ENCODE assay signal across 8 cellular contexts in the genomic region with DNA sequence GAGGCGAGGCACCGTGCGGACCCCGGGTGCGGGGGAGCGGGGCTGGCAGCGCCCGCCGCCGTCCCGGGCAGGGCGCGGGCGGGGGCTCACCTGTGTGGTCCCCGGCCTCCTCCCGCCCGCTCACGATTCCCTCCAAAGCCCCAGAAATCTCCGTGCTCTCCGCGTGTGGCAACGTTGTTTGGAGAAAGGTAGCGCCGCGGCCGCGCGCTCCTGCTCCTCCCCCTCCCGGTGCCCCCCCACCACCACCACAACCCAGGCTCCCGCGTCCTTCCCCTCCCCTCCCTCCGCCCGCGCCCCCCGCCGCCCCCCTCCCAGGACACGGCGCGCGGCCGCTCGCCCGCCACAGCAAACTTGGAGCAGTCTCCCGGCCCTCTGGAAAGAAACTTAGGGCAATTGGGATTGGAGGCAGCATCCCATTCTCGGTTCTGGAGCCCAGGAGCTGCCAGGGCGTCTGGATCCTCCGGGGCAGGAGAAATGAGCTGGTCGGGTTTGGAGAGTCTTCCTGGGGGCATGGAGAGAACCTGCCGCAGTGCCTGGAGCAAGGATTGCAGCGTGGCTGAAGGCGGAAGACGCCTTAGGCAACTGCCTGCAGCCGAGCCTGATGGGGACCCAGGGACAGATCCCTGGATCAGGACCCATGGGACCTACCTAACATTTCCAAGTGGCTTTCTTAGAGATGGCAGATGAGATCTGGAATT. TPM values are rescaled to one million over a fixed set of nuclear protein-coding genes. Genes with fewer than 3 reads are reported as not detected.
DNase-seq lines count a peak whose midpoint lies in the region; ATAC-seq and TF ChIP-seq lines count a peak whose summit lies in the region.

No MANE protein-coding gene starts in this region.

- peaks cover 8% of the 10 kb centered on the region for H3K9me3 Mint-ChIP-seq in activated CD8-positive, alpha-beta T cell treated with anti-CD3 and anti-CD28 coated beads, Interleukin-2, amount 10 ng/mL, durations not matched to agents 7 days and 5 days (ENCODE audit: insufficient read depth)

- ATAC-seq in activated CD8-positive, alpha-beta T cell treated with anti-CD3 and anti-CD28 coated beads, Interleukin-2, amount 10 ng/mL, durations not matched to agents 7 days and 5 days: no peak
- peak; percentile 10 for ATAC-seq in mucosa of descending colon

- intact Hi-C loops in mucosa of descending colon (cut with DNase I, micrococcal nuclease): no loop called here

- H3K4me3 ChIP-seq in epithelial cell of proximal tubule (ENCODE audit: low read depth, low read length): peak overlapping the region; percentile 84
- H3K4me3 ChIP-seq in mucosa of descending colon: peak overlapping the region; percentile 97
- H3K4me3 ChIP-seq in thymus (ENCODE audit: low read length): peak overlapping the region; percentile 93

- H3K9me3 ChIP-seq in mucosa of descending colon: no peaks in the 10 kb centered on the region
- no peaks in the 10 kb centered on the region for H3K9me3 ChIP-seq in thymus (ENCODE audit: control insufficient read depth)

- CTCF ChIA-PET in activated CD8-positive, alpha-beta T cell treated with anti-CD3 and anti-CD28 coated beads, Interleukin-2, amount 10 ng/mL, durations not matched to agents 7 days and 5 days (lab: Charles Lee): interaction anchor here (1.4 to 5.1 kb wide), 3 partner anchors 345 to 595 kb away, joined by 3 to 47 read pairs (median 42); no protein-coding TSS in a partner anchor

- 2% methylated on average over 52 of the region's 53 CpGs for WGBS in thymus

- H3K4me1 Mint-ChIP-seq in activated CD8-positive, alpha-beta T cell treated with anti-CD3 and anti-CD28 coated beads, Interleukin-2, amount 10 ng/mL, durations not matched to agents 7 days and 5 days (ENCODE audit: low read depth): peaks cover 53% of the 10 kb centered on the region

- H3K4me1 ChIP-seq in mucosa of descending colon (ENCODE audit: low read depth) (peaks cover 33% of the 10 kb centered on the region), thymus (ENCODE audit: control insufficient read depth, insufficient read depth, low read length) (peaks cover 15% of the 10 kb centered on the region)

- H3K36me3 ChIP-seq in mucosa of descending colon (ENCODE audit: low read depth) (peaks cover 4% of the 10 kb centered on the region), thymus (ENCODE audit: control insufficient read depth, insufficient read depth) (no peaks in the 10 kb centered on the region)

- H3K27me3 ChIP-seq in thymus (ENCODE audit: control insufficient read depth, insufficient read depth): peaks cover 3% of the 10 kb centered on the region

- peak overlapping the region; percentile 75 for H3K27ac Mint-ChIP-seq in activated CD8-positive, alpha-beta T cell treated with anti-CD3 and anti-CD28 coated beads, Interleukin-2, amount 10 ng/mL, durations not matched to agents 7 days and 5 days

- peak overlapping the region; percentile 74 for H3K4me3 Mint-ChIP-seq in activated CD8-positive, alpha-beta T cell treated with anti-CD3 and anti-CD28 coated beads, Interleukin-2, amount 10 ng/mL, durations not matched to agents 7 days and 5 days

- TF ChIP-seq CTCF in epithelial cell of proximal tubule (conservative IDR thresholded peaks at IDR 0.05; ENCODE audit: low read depth, low read length): no peak
- no peak for TF ChIP-seq CTCF in mucosa of descending colon (IDR thresholded peaks at IDR 0.05)

- POLR2A ChIA-PET in activated CD8-positive, alpha-beta T cell treated with anti-CD3 and anti-CD28 coated beads, Interleukin-2, amount 10 ng/mL, durations not matched to agents 7 days and 5 days (lab: Charles Lee): no interaction called here

- H3K36me3 Mint-ChIP-seq in activated CD8-positive, alpha-beta T cell treated with anti-CD3 and anti-CD28 coated beads, Interleukin-2, amount 10 ng/mL, durations not matched to agents 7 days and 5 days (ENCODE audit: low read depth): peaks cover 9% of the 10 kb centered on the region

- H3K27ac ChIP-seq in thymus (ENCODE audit: low read depth): peak overlapping the region; percentile 87

- H3K27me3 Mint-ChIP-seq in activated CD8-positive, alpha-beta T cell treated with anti-CD3 and anti-CD28 coated beads, Interleukin-2, amount 10 ng/mL, durations not matched to agents 7 days and 5 days (ENCODE audit: low read depth): peaks cover 5% of the 10 kb centered on the region

- DNase-seq in stimulated activated CD8-positive, alpha-beta memory T cell treated with anti-CD3 and anti-CD28 coated beads, Interleukin-12 subunit alpha, Interleukin-12 subunit beta, amount 100 ng/mL, for 4 hours (ENCODE audit: low read depth): peak; percentile 33
- no peak for DNase-seq in stimulated activated CD8-positive, alpha-beta memory T cell treated with anti-CD3 and anti-CD28 coated beads, Interleukin-4, amount 100 ng/mL, for 48 hours
- peak; percentile 50 for DNase-seq in NCI-H2227 treated with DMSO at 0.1 percent for 48 hours (lab: John Stamatoyannopoulos, UW)
- no peak for DNase-seq in activated CD8-positive, alpha-beta T cell treated with anti-CD3 and anti-CD28 coated beads, Interleukin-2, amount 10 ng/mL, durations not matched to agents 7 days and 5 days
- no peak for DNase-seq in epithelial cell of proximal tubule (ENCODE audit: low read depth)
- DNase-seq in mucosa of descending colon: peak; percentile 71 to 82 (median 79)
- no peak for DNase-seq in KG1 (lab: John Stamatoyannopoulos, UW)

RNA-seq across cellular contexts. Expression of a gene that starts 0.9 kb away (rescaled TPM):
- 1 to 10 TPM; 8.1 to 8.3 TPM for total RNA-seq in activated CD8-positive, alpha-beta T cell treated with anti-CD3 and anti-CD28 coated beads, Interleukin-2, amount 10 ng/mL, durations not matched to agents 7 days and 5 days
- total RNA-seq in epithelial cell of proximal tubule: 23.0 and 28.0 TPM in 2 replicates
- total RNA-seq in mucosa of descending colon: 100 to 1,000 TPM; 102 to 151 (median 128) TPM
- polyA plus RNA-seq in thymus: 23.8 TPM

Comparison
In these comparisons a context has a peak if more than half of its experiments do, and no peak if none do; other contexts are left out.
1. DNase-seq: peak in stimulated activated CD8-positive, alpha-beta memory T cell treated with anti-CD3 and anti-CD28 coated beads, Interleukin-12 subunit alpha, Interleukin-12 subunit beta, amount 100 ng/mL, for 4 hours (single experiment), NCI-H2227 treated with DMSO at 0.1 percent for 48 hours (single experiment) and mucosa of descending colon (3 of 3); none in stimulated activated CD8-positive, alpha-beta memory T cell treated with anti-CD3 and anti-CD28 coated beads, Interleukin-4, amount 100 ng/mL, for 48 hours (single experiment), activated CD8-positive, alpha-beta T cell treated with anti-CD3 and anti-CD28 coated beads, Interleukin-2, amount 10 ng/mL, durations not matched to agents 7 days and 5 days (single experiment), epithelial cell of proximal tubule (single experiment) and KG1 (single experiment).
2. Peak in every context shown above with its lines, with median percentiles within 50 percentile points of each other: H3K4me3 ChIP-seq.